In the genomic region with DNA sequence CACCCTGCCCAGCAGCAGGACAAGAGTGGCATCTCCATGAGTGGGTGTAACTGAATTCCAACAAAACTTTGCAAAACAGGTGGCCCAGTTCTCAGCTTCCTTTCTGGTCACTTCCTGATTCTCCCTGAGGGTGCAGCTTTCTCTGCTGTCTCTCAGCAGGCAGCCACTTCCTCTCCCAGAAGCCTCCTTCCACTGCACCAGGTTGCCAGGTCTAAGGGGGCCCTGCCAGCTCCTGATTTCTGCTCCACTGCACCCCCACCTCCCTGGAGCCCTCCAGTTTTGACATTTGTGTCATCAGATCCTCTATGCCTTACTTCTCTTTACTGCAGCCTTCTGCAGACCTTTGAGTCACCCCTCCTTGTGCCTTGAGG, we compare ENCODE assay signal across 14 cellular contexts.
"Had no signal": no experiment of that assay in that cellular context is flagged by ENCODE, and none has a peak within 500 bp of the region (broad histone marks: within the 10 kb centered on the region; RNA-seq: fewer than 3 reads in every experiment).

No MANE protein-coding gene starts in this region.

- H3K4me3 Mint-ChIP-seq: activated CD4-positive, alpha-beta T cell treated with anti-CD3 and anti-CD28 coated beads, Interleukin-2, amount 10 ng/mL, durations not matched to agents 7 days and 5 days; neural progenitor cell had no signal

- H3K27me3 Mint-ChIP-seq: activated CD4-positive, alpha-beta T cell treated with anti-CD3 and anti-CD28 coated beads, Interleukin-2, amount 10 ng/mL, durations not matched to agents 7 days and 5 days had no signal

- H3K36me3 Mint-ChIP-seq: neural progenitor cell had no signal

- H3K9me3 Mint-ChIP-seq: activated CD4-positive, alpha-beta T cell treated with anti-CD3 and anti-CD28 coated beads, Interleukin-2, amount 10 ng/mL, durations not matched to agents 7 days and 5 days; activated T-helper 2 cell treated with anti-CD3 and anti-CD28 coated beads, Interferon-gamma antibody, Interleukin-2, Interleukin-4, amounts not matched to agents 10 μg/mL and 5 μg/mL and 100 μg/mL, durations not matched to agents 14 hours and 24 hours and 36 hours; neural progenitor cell had no signal

- DNase-seq: activated CD4-positive, alpha-beta T cell treated with anti-CD3 and anti-CD28 coated beads, Interleukin-2, amount 10 ng/mL, durations not matched to agents 7 days and 5 days; activated CD4-positive, CD25-positive, alpha-beta regulatory T cell; activated naive CD4-positive, alpha-beta T cell treated with anti-CD3 and anti-CD28 coated beads, Interleukin-2, amount 50 U/mL, for 16 hours; amniotic stem cell; body of pancreas; central memory CD4-positive, alpha-beta T cell; cortex of kidney; effector CD8-positive, alpha-beta T cell; kidney; left ventricle myocardium superior; small intestine had no signal

- H3K27ac Mint-ChIP-seq: activated CD4-positive, alpha-beta T cell treated with anti-CD3 and anti-CD28 coated beads, Interleukin-2, amount 10 ng/mL, durations not matched to agents 7 days and 5 days; activated T-helper 2 cell treated with anti-CD3 and anti-CD28 coated beads, Interferon-gamma antibody, Interleukin-2, Interleukin-4, amounts not matched to agents 10 μg/mL and 5 μg/mL and 100 μg/mL, durations not matched to agents 14 hours and 24 hours and 36 hours had no signal

- H3K4me1 ChIP-seq: body of pancreas, tibial nerve had no signal

- H3K4me3 ChIP-seq: body of pancreas, neural progenitor cell, tibial nerve had no signal

- H3K27ac ChIP-seq: body of pancreas, neural progenitor cell, tibial nerve had no signal

- H3K9me3 ChIP-seq: body of pancreas, tibial nerve had no signal

- H3K36me3 ChIP-seq: neural progenitor cell, tibial nerve had no signal

- H3K27me3 ChIP-seq: body of pancreas, neural progenitor cell, tibial nerve had no signal
